In the genomic region with DNA sequence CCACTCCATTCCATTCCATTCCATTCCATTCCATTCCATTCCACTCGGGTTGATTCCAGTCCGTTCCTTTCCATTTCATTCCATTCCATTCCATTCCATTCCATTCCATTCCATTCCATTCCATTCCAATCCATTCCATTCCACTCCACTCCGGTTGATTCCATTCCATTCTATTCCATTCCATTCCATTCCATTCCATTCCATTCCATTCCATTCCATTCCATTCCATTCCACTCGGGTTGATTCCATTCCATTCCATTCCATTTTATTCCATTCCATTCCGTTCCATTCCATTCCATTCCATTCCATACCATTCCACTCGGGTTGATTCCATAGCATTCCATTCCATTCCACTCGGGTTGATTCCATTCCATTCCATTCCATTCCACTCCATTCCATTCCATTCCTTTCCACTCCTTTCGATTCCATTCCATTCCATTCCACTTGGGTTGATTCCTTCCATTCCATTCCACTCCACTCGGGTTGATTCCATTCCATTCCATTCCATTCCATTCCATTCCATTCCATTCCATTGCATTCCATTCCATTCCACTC, we compare ENCODE assay signal across 8 cellular contexts.
DNase-seq lines count a peak whose midpoint lies in the region; ATAC-seq and TF ChIP-seq lines count a peak whose summit lies in the region.
"Not testable (repeated sequence)": the region's sequence is repeated elsewhere in the genome, so short reads cannot be mapped to it uniquely, and the experiment has no call there.

No MANE protein-coding gene starts in this region.

- H3K27me3 Mint-ChIP-seq in activated CD4-positive, alpha-beta T cell treated with anti-CD3 and anti-CD28 coated beads for 36 hours, result not testable (repeated sequence)

- ATAC-seq in GM18861 (IDR thresholded peaks at IDR 0.05; ENCODE audit: unreplicated experiment) (peak; percentile 23), GM21515 (IDR thresholded peaks at IDR 0.05; ENCODE audit: unreplicated experiment) (peak; percentile 36), HG02840 (IDR thresholded peaks at IDR 0.05; ENCODE audit: low FRiP score, unreplicated experiment) (peak; percentile 34), HG03432 (IDR thresholded peaks at IDR 0.05; ENCODE audit: unreplicated experiment) (peak; percentile 31), lower lobe of right lung (peak; percentile 68 to 69)
- peak; percentile 40 for ATAC-seq in activated CD4-positive, alpha-beta T cell treated with anti-CD3 and anti-CD28 coated beads for 36 hours

- H3K4me1 ChIP-seq in lower lobe of right lung; subcutaneous abdominal adipose tissue (ENCODE audit: control insufficient read depth in 5 of 5, insufficient read depth in 5 of 5, low read length in 5 of 5): not testable (repeated sequence)

- H3K36me3 Mint-ChIP-seq in activated CD4-positive, alpha-beta T cell treated with anti-CD3 and anti-CD28 coated beads for 36 hours (ENCODE audit: low read depth), result peaks cover 70% of the 10 kb centered on the region

- not testable (repeated sequence) for DNase-seq in activated CD4-positive, alpha-beta T cell treated with anti-CD3 and anti-CD28 coated beads for 36 hours; lower lobe of right lung
- DNase-seq in fibroblast of gingiva (ENCODE audit: low read depth), result peak; percentile 16

- not testable (repeated sequence) for H3K36me3 ChIP-seq in lower lobe of right lung; subcutaneous abdominal adipose tissue (ENCODE audit: control insufficient read depth in 5 of 5, insufficient read depth in 5 of 5, low read length in 5 of 5)

- CTCF ChIA-PET in activated CD4-positive, alpha-beta T cell treated with anti-CD3 and anti-CD28 coated beads for 36 hours (lab: Charles Lee), result not testable (repeated sequence)

- H3K27me3 ChIP-seq in lower lobe of right lung (ENCODE audit: low read depth); subcutaneous abdominal adipose tissue (ENCODE audit: control insufficient read depth in 5 of 5, insufficient read depth in 4 of 5, low read length in 5 of 5): not testable (repeated sequence)

- H3K4me3 ChIP-seq in lower lobe of right lung, result not testable (repeated sequence)
- H3K4me3 ChIP-seq in subcutaneous abdominal adipose tissue (ENCODE audit: low read depth in 1 of 5, low read length in 5 of 5), result peak overlapping the region in 4 of 5 donors; percentile 0 to 46 (median 3)

- not testable (repeated sequence) for H3K4me1 Mint-ChIP-seq in activated CD4-positive, alpha-beta T cell treated with anti-CD3 and anti-CD28 coated beads for 36 hours

- H3K27ac ChIP-seq in lower lobe of right lung; subcutaneous abdominal adipose tissue (ENCODE audit: low read depth, low read length): not testable (repeated sequence)

- H3K4me3 Mint-ChIP-seq in activated CD4-positive, alpha-beta T cell treated with anti-CD3 and anti-CD28 coated beads for 36 hours, result not testable (repeated sequence)

- not testable (repeated sequence) for H3K27ac Mint-ChIP-seq in activated CD4-positive, alpha-beta T cell treated with anti-CD3 and anti-CD28 coated beads for 36 hours

- not testable (repeated sequence) for H3K9ac ChIP-seq in subcutaneous abdominal adipose tissue (ENCODE audit: low read length in 5 of 5)

- TF ChIP-seq CTCF in lower lobe of right lung (IDR thresholded peaks at IDR 0.05), result not testable (repeated sequence)

- POLR2A ChIA-PET in activated CD4-positive, alpha-beta T cell treated with anti-CD3 and anti-CD28 coated beads for 36 hours (lab: Charles Lee), result not testable (repeated sequence)

- intact Hi-C loops in activated CD4-positive, alpha-beta T cell treated with anti-CD3 and anti-CD28 coated beads for 36 hours (cut with DNase I, micrococcal nuclease); lower lobe of right lung (cut with DNase I): not testable (repeated sequence)

- peaks cover 74% of the 10 kb centered on the region for H3K9me3 Mint-ChIP-seq in activated CD4-positive, alpha-beta T cell treated with anti-CD3 and anti-CD28 coated beads for 36 hours (ENCODE audit: low read depth)

- H3K9me3 ChIP-seq in lower lobe of right lung (peaks cover 57% of the 10 kb centered on the region), subcutaneous abdominal adipose tissue (ENCODE audit: control insufficient read depth in 5 of 5, low read length in 5 of 5) (peaks cover 16 to 70% (median 55%) of the 10 kb centered on the region in 5 donors)
